9 cellular contexts compared by ENCODE assay signal in genomic region chr7:27159278-27160146, GRCh38. TPM values are rescaled to one million over a fixed set of nuclear protein-coding genes. Genes with fewer than 3 reads are reported as not detected.
DNase-seq lines count a peak whose midpoint lies in the region; ATAC-seq and TF ChIP-seq lines count a peak whose summit lies in the region.
"Had no signal": no experiment of that assay in that cellular context is flagged by ENCODE, and none has a peak within 500 bp of the region (broad histone marks: within the 10 kb centered on the region; RNA-seq: fewer than 3 reads in every experiment).

No MANE protein-coding gene starts in this region.

- H3K4me3 Mint-ChIP-seq in T-cell (peak overlapping the region; percentile 43 to 68 (median 57)), HFFc6 (no peak overlapping the region; the same call in 1 of the 2 replicates)

- H3K9me3 Mint-ChIP-seq in T-cell (no peaks in the 10 kb centered on the region), HFFc6 (no peaks in the 10 kb centered on the region)

- peaks cover 32% of the 10 kb centered on the region for H3K36me3 ChIP-seq in HAP-1 (replicated peaks)
- H3K36me3 ChIP-seq: pancreas had no signal

- CTCF ChIA-PET in T-cell (lab: Charles Lee), result interaction anchor here (0.5 to 1.5 kb wide), 10 partner anchors 8 to 1267 kb away, joined by 3 to 5 read pairs (median 4); partner anchors contain the start of gene HOXA5 (in 1 of the 2)

- peak in 1 of 4 experiments; percentile 7 for ATAC-seq in T-cell (replicated peaks in 1 of 4)
- ATAC-seq in HG02840 (IDR thresholded peaks at IDR 0.05; ENCODE audit: low FRiP score, unreplicated experiment), result no peak

- peaks cover 44 to 46% (median 45%) of the 10 kb centered on the region in 3 donors for H3K4me1 Mint-ChIP-seq in T-cell
- H3K4me1 Mint-ChIP-seq in HFFc6 (ENCODE audit: low read depth), result peaks cover 13% of the 10 kb centered on the region

- peak overlapping the region; percentile 70 for H3K4me3 ChIP-seq in HAP-1

- no peaks in the 10 kb centered on the region for H3K27me3 ChIP-seq in HAP-1 (ENCODE audit: low read depth)

- in situ Hi-C loops in HAP-1 (cut with MboI; ENCODE audit: low sequenced_read_pairs), result loop anchor here (5.0 to 25.0 kb wide), 4 partner anchors 302 to 1302 kb away; partner anchors contain the start of genes CBX3 and HNRNPA2B1

- POLR2A ChIA-PET in T-cell (lab: Charles Lee), result no interaction called here

- H3K27me3 Mint-ChIP-seq in T-cell, result peaks cover 59 to 87% of the 10 kb centered on the region in 2 donors
- peaks cover 13% of the 10 kb centered on the region for H3K27me3 Mint-ChIP-seq in HFFc6 (ENCODE audit: insufficient read depth)

- DNase-seq in HAP-1 (ENCODE audit: low spot score in 2 of 2) (peak in 1 of 2 experiments; percentile 65), T-cell (peak in 3 of 34 experiments; percentile 6 to 12 (median 9)), epithelial cell of prostate (ENCODE audit: low read depth, low spot score) (no peak), retina (peak; percentile 75), SW 1271 (lab: John Stamatoyannopoulos, UW) (no peak), HFFc6 (no peak), NCI-H1105 (lab: John Stamatoyannopoulos, UW) (no peak)

- TF ChIP-seq CTCF in HFFc6 (IDR thresholded peaks at IDR 0.05), result no peak

- peak overlapping the region; percentile 93 for H3K27ac ChIP-seq in epithelial cell of prostate
- H3K27ac ChIP-seq: pancreas had no signal

- H3K9me3 ChIP-seq in HAP-1, result no peaks in the 10 kb centered on the region
- H3K9me3 ChIP-seq: pancreas had no signal

- peaks cover 34% of the 10 kb centered on the region for H3K4me1 ChIP-seq in HAP-1

- no peaks in the 10 kb centered on the region for H3K36me3 Mint-ChIP-seq in T-cell
- peaks cover 31% of the 10 kb centered on the region for H3K36me3 Mint-ChIP-seq in HFFc6 (ENCODE audit: low read depth)

- H3K27ac Mint-ChIP-seq in T-cell, result no peak overlapping the region
- no peak overlapping the region for H3K27ac Mint-ChIP-seq in HFFc6

RNA-seq across cellular contexts. Expression of gene HOXA7, which starts 3.0 kb away (rescaled TPM):
- under 1 TPM in 1 of 5 donors, not detected in 4; 0.67 TPM for total RNA-seq in T-cell
- total RNA-seq in HFFc6 (2021; fragmentation: NEBNext Ultra II Directional; extraction: Animal tissue kit (Norgen Biotek cat#: 25700)), result 1 to 10 TPM; 6.2 to 8.2 (median 6.8) TPM

RNA-seq across cellular contexts. Expression of gene HOXA9, which starts 5.8 kb away (rescaled TPM):
- total RNA-seq in T-cell, result under 1 TPM; 0.57 to 0.95 (median 0.79) TPM
- 10 to 100 TPM; 25.2 to 37.0 (median 26.7) TPM for total RNA-seq in HFFc6 (2021; fragmentation: NEBNext Ultra II Directional; extraction: Animal tissue kit (Norgen Biotek cat#: 25700))

RNA-seq across cellular contexts. Expression of gene HOXA3, which starts 7.1 kb away (rescaled TPM):
- 1 to 10 TPM in 1 of 5 donors, under 1 TPM in 1, not detected in 3; 0.79 to 1.4 TPM for total RNA-seq in T-cell
- total RNA-seq in HFFc6 (2021; fragmentation: NEBNext Ultra II Directional; extraction: Animal tissue kit (Norgen Biotek cat#: 25700)), result 1 to 10 TPM in 3 of 6 experiments, under 1 TPM in 3; 0.33 to 1.9 (median 1.1) TPM

RNA-seq across cellular contexts. Expression of gene HOXA6, which starts 11.9 kb away (rescaled TPM):
- under 1 TPM in 2 of 5 donors, not detected in 3; 0.50 to 0.65 TPM for total RNA-seq in T-cell
- 1 to 10 TPM; 2.3 to 3.8 (median 2.8) TPM for total RNA-seq in HFFc6 (2021; fragmentation: NEBNext Ultra II Directional; extraction: Animal tissue kit (Norgen Biotek cat#: 25700))

RNA-seq across cellular contexts. Expression of gene HOXA10, which starts 14.6 kb away (rescaled TPM):
- total RNA-seq in T-cell, result under 1 TPM in 3 of 5 donors, not detected in 2; 0.36 to 0.75 (median 0.51) TPM
- total RNA-seq in HFFc6 (2021; fragmentation: NEBNext Ultra II Directional; extraction: Animal tissue kit (Norgen Biotek cat#: 25700)), result 10 to 100 TPM; 38.9 to 43.5 (median 41.1) TPM

Comparison
In these comparisons a context has a peak if more than half of its experiments do, and no peak if none do; other contexts are left out.
1. RNA of gene HOXA7, which starts 3.0 kb away (total RNA-seq): 6.2 to 8.2 TPM in HFFc6; 0.67 TPM in T-cell; every median in the first group is over 4 times any median in the second.
2. RNA of gene HOXA9, which starts 5.8 kb away (total RNA-seq): 25.2 to 37.0 TPM in HFFc6; 0.57 to 0.95 TPM in T-cell; every median in the first group is over 10 times any median in the second.